8 cellular contexts compared by ENCODE assay signal in the genomic region with DNA sequence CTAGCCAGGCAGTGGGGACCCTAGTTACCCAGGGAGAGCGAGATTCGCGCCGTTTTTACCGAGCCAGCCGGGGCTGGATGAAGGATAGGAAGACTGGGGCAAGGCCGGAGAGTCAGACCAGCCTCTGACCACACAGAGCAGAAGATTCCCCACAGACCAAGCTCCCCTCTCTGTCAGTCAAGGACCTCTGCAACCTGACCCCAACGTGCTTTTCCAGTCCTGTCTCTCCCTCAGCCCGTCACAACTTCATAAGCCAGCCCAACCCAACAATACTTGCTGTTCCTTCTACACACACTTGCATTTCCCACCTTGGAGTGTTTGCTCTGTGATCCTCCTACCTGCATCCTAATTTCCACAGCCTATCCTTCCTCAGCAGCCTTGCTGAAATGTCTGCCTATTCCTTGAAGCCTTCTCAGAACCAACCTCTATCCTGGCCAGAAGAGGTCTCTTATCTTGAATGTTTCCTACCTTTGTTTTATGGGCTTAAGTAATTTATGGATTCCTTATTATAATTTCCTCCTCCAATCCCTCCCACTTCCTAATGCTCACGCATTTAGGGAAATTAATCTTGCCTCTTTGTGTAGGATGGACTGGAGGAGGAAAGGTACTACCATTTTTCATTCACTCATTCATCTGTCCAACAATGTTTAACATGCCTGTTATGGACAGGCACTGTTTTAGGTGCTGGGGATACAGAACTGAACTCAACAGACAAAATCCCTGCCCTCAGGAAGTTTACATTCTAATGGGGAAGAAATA. TPM values are rescaled to one million over a fixed set of nuclear protein-coding genes. Genes with fewer than 3 reads are reported as not detected.
DNase-seq lines count a peak whose midpoint lies in the region; ATAC-seq, FAIRE-seq and TF ChIP-seq lines count a peak whose summit lies in the region.

A gene (minus strand): TSS at position 424 of the 759 bp plus-strand sequence. CDS start 751 bp downstream, outside the sequence.

- no peak within 1 kb of the TSS for H3K56ac ChIP-seq in H1 (replicated peaks; ENCODE audit: insufficient read length, low read depth, low read length)

- peak within 1 kb of the TSS; percentile 65 to 79 (median 70) for H3K4me3 ChIP-seq in H1 (ENCODE audit: extremely low read depth in 1 of 4, insufficient read depth in 2 of 4, low read depth in 3 of 4, low read length in 4 of 4)
- peak within 1 kb of the TSS; percentile 64 to 79 for H3K4me3 ChIP-seq in muscle layer of duodenum (ENCODE audit: low read depth in 1 of 2, low read length in 2 of 2)

- no peak for FAIRE-seq in H1 (lab: Jason Lieb, UNC)
- no peak for FAIRE-seq in urothelium cell line (lab: Jason Lieb, UNC)

- no peaks in the 10 kb centered on the region for H3K79me2 ChIP-seq in H1 (ENCODE audit: control insufficient read depth in 1 of 2, insufficient read depth in 2 of 2, low read length in 2 of 2)

- no peak within 1 kb of the TSS for H4K5ac ChIP-seq in H1 (ENCODE audit: insufficient read length, low read depth, low read length)

- H3K4ac ChIP-seq in H1 (replicated peaks; ENCODE audit: insufficient read length, low read depth, low read length), result no peak within 1 kb of the TSS

- no peak within 1 kb of the TSS for H2AK5ac ChIP-seq in H1 (ENCODE audit: low read depth, low read length)

- CTCF ChIA-PET in H1 (lab: Charles Lee; ENCODE audit: partially characterized antibody), result interaction anchor here (0.9 to 3.9 kb wide), 4 partner anchors 22 to 100 kb away, joined by 3 to 18 read pairs (median 4); no protein-coding TSS in a partner anchor

- ATAC-seq in GM18502 (IDR thresholded peaks at IDR 0.05; ENCODE audit: poor library complexity, unreplicated experiment) (peak; percentile 17), GM19328 (IDR thresholded peaks at IDR 0.05; ENCODE audit: unreplicated experiment) (no peak), GM19324 (IDR thresholded peaks at IDR 0.05; ENCODE audit: low FRiP score, unreplicated experiment) (no peak)

- no peak for TF ChIP-seq EP300 in H1 (IDR thresholded peaks at IDR 0.05; ENCODE audit: borderline replicate concordance in 1 of 2, low read depth in 2 of 2, low read length in 2 of 2)

- H3K36me3 ChIP-seq in H1 (ENCODE audit: control insufficient read depth in 2 of 4, insufficient read depth in 4 of 4, low read length in 3 of 4) (no peaks in the 10 kb centered on the region), muscle layer of duodenum (ENCODE audit: control insufficient read depth in 1 of 2, insufficient read depth in 2 of 2, low read length in 2 of 2) (peaks cover 18 to 20% of the 10 kb centered on the region in 2 donors)

- peak within 1 kb of the TSS; percentile 88 to 99 for H3K4me2 ChIP-seq in H1 (ENCODE audit: insufficient read depth in 1 of 2, low read depth in 2 of 2, low read length in 2 of 2)

- no peak for DNase-seq in NCI-H460 (ENCODE audit: extremely low read depth, low read depth)
- no peak for DNase-seq in H1 (ENCODE audit: low read depth in 1 of 2, low spot score in 2 of 2)
- no peak for DNase-seq in urothelium cell line (ENCODE audit: low spot score)
- no peak for DNase-seq in NK-92 treated with Interleukin-12 subunit alpha and Interleukin-12 subunit beta, amount 100 ng/mL, for 24 hours (lab: John Stamatoyannopoulos, UW)

- no peaks in the 10 kb centered on the region for H3K9me3 ChIP-seq in H1 (ENCODE audit: insufficient read depth in 2 of 2, low read depth in 1 of 2, low read length in 1 of 2)
- no peaks in the 10 kb centered on the region for H3K9me3 ChIP-seq in muscle layer of duodenum (ENCODE audit: control insufficient read depth in 1 of 2, low read length in 2 of 2)

- TF ChIP-seq RAD21 in H1 (IDR thresholded peaks at IDR 0.05 in 1 of 2, conservative IDR thresholded peaks at IDR 0.05 in 1 of 2; ENCODE audit: low read depth in 2 of 2, low read length in 2 of 2), result no peak

- H4K20me1 ChIP-seq in H1 (replicated peaks in 1 of 2; ENCODE audit: control insufficient read depth in 1 of 2, insufficient read depth in 2 of 2, low read length in 2 of 2), result no peaks in the 10 kb centered on the region

- H3K27ac ChIP-seq in H1 (ENCODE audit: low read depth, low read length) (no peak within 1 kb of the TSS; the same call in 1 of the 2 replicates), muscle layer of duodenum (ENCODE audit: low read length) (peak within 1 kb of the TSS; percentile 51)

- H3K14ac ChIP-seq in H1 (ENCODE audit: insufficient read length), result no peak within 1 kb of the TSS

- TF ChIP-seq POLR2A in H1 (IDR thresholded peaks at IDR 0.05; ENCODE audit: control extremely low read depth in 1 of 2, low read depth in 2 of 2, low read length in 2 of 2), result no peak

- peak within 1 kb of the TSS in 3 of 4 experiments; percentile 42 to 47 (median 44); a peak in 5 of 7 replicates for H3K9ac ChIP-seq in H1 (replicated peaks in 1 of 4; ENCODE audit: extremely low read depth in 1 of 4, low read depth in 3 of 4, low read length in 3 of 4)

- no peak within 1 kb of the TSS for H3K23ac ChIP-seq in H1 (ENCODE audit: insufficient read length)

- H4K91ac ChIP-seq in H1 (replicated peaks; ENCODE audit: insufficient read length, low read length), result no peak within 1 kb of the TSS

- POLR2A ChIA-PET in H1 (lab: Charles Lee; ENCODE audit: partially characterized antibody), result interaction anchor here (0.8 to 2.0 kb wide), 2 partner anchors 9 to 18 kb away, joined by 3 to 9 read pairs; no protein-coding TSS in a partner anchor

- H2AFZ ChIP-seq in H1 (ENCODE audit: low read length), result peak within 1 kb of the TSS; percentile 94

- peaks cover 5 to 28% (median 27%) of the 10 kb centered on the region in 4 experiments for H3K27me3 ChIP-seq in H1 (replicated peaks in 1 of 4; ENCODE audit: control insufficient read depth in 3 of 4, extremely low read depth in 1 of 4, insufficient read depth in 3 of 4, low read length in 3 of 4)
- H3K27me3 ChIP-seq in muscle layer of duodenum (ENCODE audit: low read depth, low read length), result no peaks in the 10 kb centered on the region

- H3K4me1 ChIP-seq in H1 (replicated peaks in 1 of 4; ENCODE audit: control insufficient read depth in 3 of 4, insufficient read depth in 4 of 4, low read length in 3 of 4) (peaks cover 0 to 8% (median 5%) of the 10 kb centered on the region in 4 experiments; a peak in 5 of 7 replicates), muscle layer of duodenum (ENCODE audit: control insufficient read depth in 1 of 2, insufficient read depth in 2 of 2, low read length in 2 of 2) (peaks cover 4 to 14% of the 10 kb centered on the region in 2 donors)

- peak within 1 kb of the TSS; percentile 35 for H4K8ac ChIP-seq in H1 (ENCODE audit: extremely low read depth, insufficient read depth, low read length)

- WGBS in H1 (ENCODE audit: extremely low coverage in 1 of 2, insufficient coverage in 1 of 2, insufficient read length in 1 of 2, insufficient replicate concordance in 2 of 2, low coverage in 1 of 2, low lambda C conversion rate in 2 of 2, missing lambda C conversion rate in 1 of 2), 2 experiments, result 11% methylated on average over 10 of the region's 10 CpGs; no CpG with 5 or more reads in 1 of the 2 experiments

- H3K23me2 ChIP-seq in H1 (ENCODE audit: low read depth, low read length), result peaks cover 12% of the 10 kb centered on the region; the same call in 1 of the 2 replicates

- peak within 1 kb of the TSS; percentile 61; the same call in 1 of the 2 replicates for H2BK20ac ChIP-seq in H1 (ENCODE audit: low read length)

- H3K18ac ChIP-seq in H1 (ENCODE audit: extremely low read depth, low read length), result peak within 1 kb of the TSS; percentile 80

- peak within 1 kb of the TSS; percentile 68; the same call in 1 of the 2 replicates for H2BK12ac ChIP-seq in H1 (ENCODE audit: low read depth, low read length)

- no peak for TF ChIP-seq CTCF in H1 (IDR thresholded peaks at IDR 0.05; ENCODE audit: control extremely low read depth in 1 of 3, insufficient read depth in 1 of 3, low read depth in 1 of 3, low read length in 3 of 3)

- H2BK120ac ChIP-seq in H1 (replicated peaks; ENCODE audit: low read depth, low read length), result no peak within 1 kb of the TSS

- H2BK15ac ChIP-seq in H1 (ENCODE audit: low read length), result peak within 1 kb of the TSS; percentile 97

- H3K79me1 ChIP-seq in H1 (ENCODE audit: low read depth, low read length), result no peaks in the 10 kb centered on the region

- peak within 1 kb of the TSS; percentile 18; the same call in 1 of the 2 replicates for H2BK5ac ChIP-seq in H1 (ENCODE audit: low read depth, low read length)

TF ChIP-seq in H1, 55 proteins besides CTCF, POLR2A, EP300 and RAD21 (continues in another document):
- no peak for TF ChIP-seq JUND (IDR thresholded peaks at IDR 0.05; ENCODE audit: low read length)
- no peak for TF ChIP-seq GTF2F1 (IDR thresholded peaks at IDR 0.05; ENCODE audit: borderline replicate concordance, low read depth, low read length)

RNA-seq across cellular contexts. Expression of the gene that starts here (rescaled TPM):
- 266 and 288 TPM in 2 replicates for total RNA-seq in NCI-H460 (2014; rRNA removed; shearing (Covaris generic))
- polyA plus RNA-seq in NCI-H460 (2014; cell fraction: nucleus; rRNA removed), result 212 and 284 TPM in 2 replicates
- total RNA-seq in H1 (2021; fragmentation: NEBNext Ultra II Directional; extraction: Animal tissue kit (Norgen Biotek cat#: 25700)), result 2.2 and 4.3 TPM in 2 replicates
- 3.0 and 5.1 TPM in 2 replicates for polyA plus RNA-seq in H1 (2011; rRNA removed)
- polyA plus RNA-seq in H1 (2011; cell fraction: cytosol; rRNA removed), result 6.3 TPM
- polyA plus RNA-seq in H1 (2011; cell fraction: nucleus; rRNA removed), result 2.9 TPM
- 4.2 to 7.7 TPM (median 6.0 TPM) in 4 replicates for polyA plus RNA-seq in H1 (2012, experiment 1 of 2)
- polyA plus RNA-seq in H1 (2012, experiment 2 of 2), result 2.0 TPM
- polyA plus RNA-seq in H1 (2013, experiment 1 of 2), result 4.0 TPM
- 5.0 TPM for polyA plus RNA-seq in H1 (2013, experiment 2 of 2)
- 7.7 and 11.4 TPM in 2 replicates for polyA minus RNA-seq in H1 (2011; rRNA and poly(A)+ RNA removed)
- polyA minus RNA-seq in H1 (2011; cell fraction: cytosol; rRNA and poly(A)+ RNA removed), result 4.3 TPM
- polyA minus RNA-seq in H1 (2011; cell fraction: nucleus; rRNA and poly(A)+ RNA removed), result 5.0 TPM

Comparison
In these comparisons a context has a peak if more than half of its experiments do, and no peak if none do; other contexts are left out.
1. RNA of the gene that starts here (total RNA-seq): 266 to 288 TPM in NCI-H460; 2.2 to 4.3 TPM in H1; every median in the first group is over 10 times any median in the second.